12 cellular contexts compared by ENCODE assay signal in the genomic region with DNA sequence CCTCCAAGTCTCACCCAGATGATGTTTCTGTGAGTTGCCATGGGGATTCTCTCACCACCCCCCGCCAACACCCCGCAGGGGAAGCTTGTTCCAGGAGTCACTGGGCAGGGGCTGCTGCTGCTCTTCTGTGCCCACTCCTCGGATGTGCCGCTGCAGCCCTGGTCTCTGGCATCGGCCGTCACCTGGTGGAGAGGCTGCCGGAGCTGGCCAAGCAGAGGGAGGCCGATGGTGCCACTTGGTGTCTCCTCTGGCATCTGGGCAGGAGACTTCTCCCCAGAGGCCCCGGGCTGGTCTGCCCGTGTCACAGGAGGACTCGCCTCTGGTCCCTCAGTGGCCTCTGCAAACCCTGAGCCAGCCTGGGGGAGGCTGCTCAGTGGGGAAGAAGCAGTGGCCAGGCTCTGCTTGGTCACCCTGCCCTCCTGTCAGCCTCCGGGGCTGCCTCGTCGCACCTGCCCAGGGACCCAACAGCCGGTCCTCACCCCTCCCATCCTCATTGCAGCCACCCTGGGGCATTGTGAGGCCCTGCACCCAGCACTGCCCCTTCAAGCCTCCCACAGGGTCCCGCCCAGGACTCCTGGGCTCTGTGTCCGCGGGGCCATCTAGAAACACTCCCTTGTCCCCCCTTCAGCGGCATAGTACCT. TPM values are rescaled to one million over a fixed set of nuclear protein-coding genes. Genes with fewer than 3 reads are reported as not detected.
DNase-seq lines count a peak whose midpoint lies in the region; ATAC-seq and TF ChIP-seq lines count a peak whose summit lies in the region.
"Had no signal": no experiment of that assay in that cellular context is flagged by ENCODE, and none has a peak within 500 bp of the region (broad histone marks: within the 10 kb centered on the region; RNA-seq: fewer than 3 reads in every experiment).

No MANE protein-coding gene starts in this region.

- peak in 2 of 10 experiments; percentile 31 to 37 for DNase-seq in CD4-positive, alpha-beta T cell
- no peak for DNase-seq in activated CD4-positive, alpha-beta memory T cell treated with anti-CD3 and anti-CD28 coated beads, Interleukin-2, amount 10 ng/mL, durations not matched to agents 7 days and 5 days
- DNase-seq in SIG-M5 (lab: John Stamatoyannopoulos, UW), result no peak
- DNase-seq: dermis blood vessel endothelial cell, NCI-H1105 had no signal

- H3K4me3 Mint-ChIP-seq in CD4-positive, alpha-beta T cell, result peak overlapping the region; percentile 88
- peak overlapping the region; percentile 82 for H3K4me3 Mint-ChIP-seq in activated CD4-positive, alpha-beta memory T cell treated with anti-CD3 and anti-CD28 coated beads, Interleukin-2, amount 10 ng/mL, durations not matched to agents 7 days and 5 days
- H3K4me3 Mint-ChIP-seq: nephron had no signal

- H3K4me1 ChIP-seq in mononuclear cell (ENCODE audit: insufficient read depth, low read length), result peaks cover 82% of the 10 kb centered on the region

- H3K36me3 Mint-ChIP-seq in CD4-positive, alpha-beta T cell (ENCODE audit: low read depth), result peaks cover 22% of the 10 kb centered on the region
- H3K36me3 Mint-ChIP-seq in activated CD4-positive, alpha-beta memory T cell treated with anti-CD3 and anti-CD28 coated beads, Interleukin-2, amount 10 ng/mL, durations not matched to agents 7 days and 5 days (ENCODE audit: low read depth), result peaks cover 9% of the 10 kb centered on the region

- H3K27me3 ChIP-seq in CD4-positive, alpha-beta T cell (ENCODE audit: control insufficient read depth, insufficient read depth, low read length), result no peaks in the 10 kb centered on the region
- H3K27me3 ChIP-seq in mononuclear cell (ENCODE audit: insufficient read depth, low read length), result no peaks in the 10 kb centered on the region

- peak overlapping the region; percentile 98 for H3K27ac ChIP-seq in CD4-positive, alpha-beta T cell (ENCODE audit: low read depth, low read length)
- H3K27ac ChIP-seq: hepatocyte had no signal

- CTCF ChIA-PET in CD4-positive, alpha-beta T cell (lab: Charles Lee), result interaction anchor here (0.6 to 2.1 kb wide), 3 partner anchors 98 to 378 kb away, joined by 3 to 8 read pairs (median 3); no protein-coding TSS in a partner anchor
- CTCF ChIA-PET in activated CD4-positive, alpha-beta memory T cell treated with anti-CD3 and anti-CD28 coated beads, Interleukin-2, amount 10 ng/mL, durations not matched to agents 7 days and 5 days (lab: Charles Lee), result interaction anchor here (0.8 to 2.2 kb wide), 10 partner anchors 9 to 100 kb away, joined by 3 to 12 read pairs (median 3); no protein-coding TSS in a partner anchor

- intact Hi-C loops in CD4-positive, alpha-beta T cell (cut with DNase I, micrococcal nuclease), result loop anchor here in 1 of 2 experiments (5.0 to 10.0 kb wide), 3 partner anchors 40 to 638 kb away; no protein-coding TSS in a partner anchor

- H3K27me3 Mint-ChIP-seq in CD4-positive, alpha-beta T cell, result no peaks in the 10 kb centered on the region
- H3K27me3 Mint-ChIP-seq in activated CD4-positive, alpha-beta memory T cell treated with anti-CD3 and anti-CD28 coated beads, Interleukin-2, amount 10 ng/mL, durations not matched to agents 7 days and 5 days, result peaks cover 16% of the 10 kb centered on the region

- no peak for ATAC-seq in CD4-positive, alpha-beta T cell (ENCODE audit: poor library complexity)
- ATAC-seq in GM19438 (IDR thresholded peaks at IDR 0.05; ENCODE audit: low read depth, unreplicated experiment), result peak; percentile 12
- no peak for ATAC-seq in HG02885 (IDR thresholded peaks at IDR 0.05; ENCODE audit: poor library complexity, unreplicated experiment)
- ATAC-seq in HG03280 (IDR thresholded peaks at IDR 0.05; ENCODE audit: unreplicated experiment), result no peak
- ATAC-seq in GM18505 (IDR thresholded peaks at IDR 0.05; ENCODE audit: unreplicated experiment), result no peak

- peak overlapping the region; percentile 48 for H3K4me3 ChIP-seq in mononuclear cell (ENCODE audit: low read length)
- H3K4me3 ChIP-seq: hepatocyte had no signal

- POLR2A ChIA-PET in CD4-positive, alpha-beta T cell (lab: Charles Lee), result interaction anchor here (0.7 to 2.8 kb wide), 12 partner anchors 11 to 640 kb away, joined by 3 to 17 read pairs (median 5); partner anchors contain the start of genes CABIN1, GUCD1, MIF and SMARCB1
- POLR2A ChIA-PET in activated CD4-positive, alpha-beta memory T cell treated with anti-CD3 and anti-CD28 coated beads, Interleukin-2, amount 10 ng/mL, durations not matched to agents 7 days and 5 days (lab: Charles Lee), result interaction anchor here (0.9 to 3.5 kb wide), 14 partner anchors 10 to 570 kb away, joined by 3 to 22 read pairs (median 4); partner anchors contain the start of genes GUCD1, SLC2A11 and SPECC1L

- no peak for TF ChIP-seq CTCF in CD4-positive, alpha-beta T cell (IDR thresholded peaks at IDR 0.05)

- peaks cover 72% of the 10 kb centered on the region for H3K4me1 Mint-ChIP-seq in CD4-positive, alpha-beta T cell (ENCODE audit: low read depth)
- H3K4me1 Mint-ChIP-seq in activated CD4-positive, alpha-beta memory T cell treated with anti-CD3 and anti-CD28 coated beads, Interleukin-2, amount 10 ng/mL, durations not matched to agents 7 days and 5 days, result peaks cover 70% of the 10 kb centered on the region

- H3K9me3 Mint-ChIP-seq in CD4-positive, alpha-beta T cell, result no peaks in the 10 kb centered on the region
- H3K9me3 Mint-ChIP-seq in activated CD4-positive, alpha-beta memory T cell treated with anti-CD3 and anti-CD28 coated beads, Interleukin-2, amount 10 ng/mL, durations not matched to agents 7 days and 5 days, result no peaks in the 10 kb centered on the region
- H3K9me3 Mint-ChIP-seq: nephron had no signal

- no peak for TF ChIP-seq POLR2A in GM18505 (IDR thresholded peaks at IDR 0.05; ENCODE audit: borderline replicate concordance, extremely low read depth, insufficient read depth, insufficient read length)

- peak overlapping the region; percentile 92 for H3K27ac Mint-ChIP-seq in CD4-positive, alpha-beta T cell
- H3K27ac Mint-ChIP-seq in activated CD4-positive, alpha-beta memory T cell treated with anti-CD3 and anti-CD28 coated beads, Interleukin-2, amount 10 ng/mL, durations not matched to agents 7 days and 5 days, result peak overlapping the region; percentile 93
- H3K27ac Mint-ChIP-seq: nephron had no signal

- no peaks in the 10 kb centered on the region for H3K9me3 ChIP-seq in CD4-positive, alpha-beta T cell (ENCODE audit: control insufficient read depth, low read length)
- H3K9me3 ChIP-seq in mononuclear cell (ENCODE audit: low read depth, low read length), result no peaks in the 10 kb centered on the region

RNA-seq across cellular contexts. Expression of gene ADORA2A, which starts 0.4 kb away (rescaled TPM):
- 10 to 100 TPM; 15.5 to 16.4 TPM for total RNA-seq in CD4-positive, alpha-beta T cell
- 10 to 100 TPM; 19.7 to 19.8 TPM for total RNA-seq in activated CD4-positive, alpha-beta memory T cell treated with anti-CD3 and anti-CD28 coated beads, Interleukin-2, amount 10 ng/mL, durations not matched to agents 7 days and 5 days
- 34.3 TPM for total RNA-seq in mononuclear cell
